Comparison of ENCODE assay signal across 13 cellular contexts in genomic region chr14:64636980-64637429, GRCh38.
A peak's percentile ranks its signal among the peaks of the same experiment; 100 is the strongest.
DNase-seq lines count a peak whose midpoint lies in the region; ATAC-seq and TF ChIP-seq lines count a peak whose summit lies in the region.
"Had no signal": no experiment of that assay in that cellular context is flagged by ENCODE, and none has a peak within 500 bp of the region (broad histone marks: within the 10 kb centered on the region; RNA-seq: fewer than 3 reads in every experiment).

No MANE protein-coding gene starts in this region.

- H3K27me3 ChIP-seq in CD4-positive, alpha-beta T cell (ENCODE audit: control insufficient read depth, insufficient read depth, low read length), result peaks cover 9% of the 10 kb centered on the region
- H3K27me3 ChIP-seq in PC-3 (ENCODE audit: low read length), result no peaks in the 10 kb centered on the region
- H3K27me3 ChIP-seq in hepatocyte, result no peaks in the 10 kb centered on the region
- no peaks in the 10 kb centered on the region for H3K27me3 ChIP-seq in parathyroid adenoma (ENCODE audit: control insufficient read depth, insufficient read depth, low read length)
- H3K27me3 ChIP-seq: Peyer's patch had no signal

- no peaks in the 10 kb centered on the region for H3K9me2 ChIP-seq in PC-3 (replicated peaks; ENCODE audit: low read length)
- H3K9me2 ChIP-seq in hepatocyte (replicated peaks; ENCODE audit: insufficient read depth), result no peaks in the 10 kb centered on the region

- H3K27me3 Mint-ChIP-seq in CD4-positive, alpha-beta T cell, result peaks cover 14% of the 10 kb centered on the region

- H3K4me1 Mint-ChIP-seq in CD4-positive, alpha-beta T cell (ENCODE audit: low read depth), result no peaks in the 10 kb centered on the region

- H3K27ac Mint-ChIP-seq in CD4-positive, alpha-beta T cell, result no peak overlapping the region
- H3K27ac Mint-ChIP-seq: activated CD4-positive, alpha-beta memory T cell treated with anti-CD3 and anti-CD28 coated beads, Interleukin-2, amount 10 ng/mL, durations not matched to agents 7 days and 5 days; activated T-helper 1 cell treated with anti-CD3 and anti-CD28 coated beads, Interleukin-12 subunit alpha, Interleukin-12 subunit beta, Interleukin-2, Interleukin-4 antibody, amounts not matched to agents 30 ng/mL and 10 ng/mL and 1 ng/mL, durations not matched to agents 14 hours and 24 hours and 36 hours; effector memory CD8-positive, alpha-beta T cell had no signal

- peak; percentile 47 for TF ChIP-seq CTCF in CD4-positive, alpha-beta T cell (IDR thresholded peaks at IDR 0.05)
- TF ChIP-seq CTCF in PC-3 (conservative IDR thresholded peaks at IDR 0.05; ENCODE audit: low read depth, low read length), result 0 out of 2 replicates have a peak, but pooled peaks have one; percentile 18
- TF ChIP-seq CTCF in hepatocyte (IDR thresholded peaks at IDR 0.05; ENCODE audit: poor library complexity), result no peak
- TF ChIP-seq CTCF in parathyroid adenoma (IDR thresholded peaks at IDR 0.05), result no peak

- peak overlapping the region; percentile 28 for H3K4me2 ChIP-seq in PC-3 (ENCODE audit: low read length)
- H3K4me2 ChIP-seq in hepatocyte, result peak overlapping the region; percentile 17
- H3K4me2 ChIP-seq in parathyroid adenoma (ENCODE audit: low read length), result no peak overlapping the region

- H3K4me3 ChIP-seq in PC-3 (ENCODE audit: low read length) (no peak overlapping the region), hepatocyte (no peak overlapping the region), parathyroid adenoma (ENCODE audit: low read depth, low read length) (no peak overlapping the region)
- H3K4me3 ChIP-seq: Peyer's patch had no signal

- H3K27ac ChIP-seq in CD4-positive, alpha-beta T cell (ENCODE audit: low read depth, low read length), result no peak overlapping the region
- H3K27ac ChIP-seq in PC-3 (ENCODE audit: low read length) (no peak overlapping the region), hepatocyte (peak overlapping the region; percentile 32), parathyroid adenoma (no peak overlapping the region)
- H3K27ac ChIP-seq: Peyer's patch, WERI-Rb-1 had no signal

- no peaks in the 10 kb centered on the region for H3K36me3 Mint-ChIP-seq in CD4-positive, alpha-beta T cell (ENCODE audit: low read depth)

- H3K36me3 ChIP-seq in PC-3 (ENCODE audit: low read depth, low read length), result no peaks in the 10 kb centered on the region
- H3K36me3 ChIP-seq in hepatocyte (replicated peaks; ENCODE audit: insufficient read depth, low read depth), result no peaks in the 10 kb centered on the region
- H3K36me3 ChIP-seq in parathyroid adenoma (ENCODE audit: control insufficient read depth, insufficient read depth, low read length), result no peaks in the 10 kb centered on the region
- H3K36me3 ChIP-seq: Peyer's patch, WERI-Rb-1 had no signal

- 58% methylated on average over 2 of the region's 2 CpGs for WGBS in hepatocyte (ENCODE audit: low lambda C conversion rate, missing lambda C conversion rate)

- H3K4me1 ChIP-seq in PC-3 (ENCODE audit: insufficient read depth, low read length) (peaks cover 11% of the 10 kb centered on the region; the same call in 1 of the 2 replicates), hepatocyte (ENCODE audit: insufficient read depth) (peaks cover 16% of the 10 kb centered on the region), parathyroid adenoma (no peaks in the 10 kb centered on the region)

- no peak overlapping the region for H3K9ac ChIP-seq in PC-3 (ENCODE audit: low read length)
- no peak overlapping the region for H3K9ac ChIP-seq in parathyroid adenoma

- H3K4me3 Mint-ChIP-seq in CD4-positive, alpha-beta T cell, result no peak overlapping the region
- H3K4me3 Mint-ChIP-seq: activated CD4-positive, alpha-beta memory T cell treated with anti-CD3 and anti-CD28 coated beads, Interleukin-2, amount 10 ng/mL, durations not matched to agents 7 days and 5 days; activated T-helper 1 cell treated with anti-CD3 and anti-CD28 coated beads, Interleukin-12 subunit alpha, Interleukin-12 subunit beta, Interleukin-2, Interleukin-4 antibody, amounts not matched to agents 30 ng/mL and 10 ng/mL and 1 ng/mL, durations not matched to agents 14 hours and 24 hours and 36 hours; effector memory CD8-positive, alpha-beta T cell had no signal

- H2AFZ ChIP-seq in PC-3 (ENCODE audit: low read length) (peak overlapping the region; percentile 17; the same call in 1 of the 2 replicates), hepatocyte (no peak overlapping the region), parathyroid adenoma (peak overlapping the region; percentile 1)

- H3K79me2 ChIP-seq in PC-3 (ENCODE audit: low read length) (no peaks in the 10 kb centered on the region), hepatocyte (no peaks in the 10 kb centered on the region), parathyroid adenoma (no peaks in the 10 kb centered on the region)

- ATAC-seq in CD4-positive, alpha-beta T cell (ENCODE audit: poor library complexity), result no peak
- ATAC-seq in PC-3 (no peak), HG03342 (IDR thresholded peaks at IDR 0.05; ENCODE audit: unreplicated experiment) (no peak), GM21367 (IDR thresholded peaks at IDR 0.05; ENCODE audit: unreplicated experiment) (no peak)

- no peaks in the 10 kb centered on the region for H3K9me3 Mint-ChIP-seq in CD4-positive, alpha-beta T cell
- H3K9me3 Mint-ChIP-seq: activated CD4-positive, alpha-beta memory T cell treated with anti-CD3 and anti-CD28 coated beads, Interleukin-2, amount 10 ng/mL, durations not matched to agents 7 days and 5 days; activated T-helper 1 cell treated with anti-CD3 and anti-CD28 coated beads, Interleukin-12 subunit alpha, Interleukin-12 subunit beta, Interleukin-2, Interleukin-4 antibody, amounts not matched to agents 30 ng/mL and 10 ng/mL and 1 ng/mL, durations not matched to agents 14 hours and 24 hours and 36 hours; effector memory CD8-positive, alpha-beta T cell had no signal

- intact Hi-C loops in CD4-positive, alpha-beta T cell (cut with DNase I, micrococcal nuclease), result loop anchor here (1.0 to 5.0 kb wide), 5 partner anchors 96 to 293 kb away; partner anchors contain the start of gene HSPA2 (in 2 of the 2)
- intact Hi-C loops in PC-3 (cut with micrococcal nuclease), result loop anchor here (1.0 to 10.0 kb wide), 4 partner anchors 97 to 293 kb away; partner anchors contain the start of gene HSPA2

- POLR2A ChIA-PET in CD4-positive, alpha-beta T cell (lab: Charles Lee), result interaction anchor here (1.3 to 2.6 kb wide), 2 partner anchors 96 to 132 kb away, joined by 3 to 9 read pairs; partner anchors contain the start of gene HSPA2
- POLR2A ChIA-PET in PC-3 (lab: Charles Lee; ENCODE audit: unreplicated experiment), result interaction anchor here (0.6 to 1.2 kb wide), 2 partner anchors 67 to 97 kb away, joined by 3 to 10 read pairs; partner anchors contain the start of genes HSPA2 and PLEKHG3

- no peaks in the 10 kb centered on the region for H3K9me3 ChIP-seq in CD4-positive, alpha-beta T cell (ENCODE audit: control insufficient read depth, low read length)
- no peaks in the 10 kb centered on the region for H3K9me3 ChIP-seq in PC-3 (ENCODE audit: low read length)
- H3K9me3 ChIP-seq in hepatocyte (ENCODE audit: low read depth), result no peaks in the 10 kb centered on the region
- no peaks in the 10 kb centered on the region for H3K9me3 ChIP-seq in parathyroid adenoma (ENCODE audit: control insufficient read depth, low read length)
- H3K9me3 ChIP-seq: Peyer's patch had no signal

- no peaks in the 10 kb centered on the region for H3F3A ChIP-seq in PC-3 (ENCODE audit: low read length, unreplicated experiment)

- CTCF ChIA-PET in CD4-positive, alpha-beta T cell (lab: Charles Lee), result interaction anchor here (0.8 to 2.2 kb wide), 4 partner anchors 12 to 293 kb away, joined by 3 to 11 read pairs (median 3); no protein-coding TSS in a partner anchor
- CTCF ChIA-PET in PC-3 (lab: Charles Lee), result interaction anchor here (0.6 to 2.0 kb wide), 7 partner anchors 18 to 293 kb away, joined by 3 to 19 read pairs (median 5); partner anchors contain the start of gene HSPA2

- H4K20me1 ChIP-seq in PC-3 (ENCODE audit: low read length), result no peaks in the 10 kb centered on the region
- no peaks in the 10 kb centered on the region for H4K20me1 ChIP-seq in hepatocyte (ENCODE audit: insufficient read depth, poor library complexity, severe bottlenecking)

- DNase-seq in CD4-positive, alpha-beta T cell, result no peak
- DNase-seq in PC-3, result no peak
- DNase-seq in hepatocyte (ENCODE audit: low spot score), result no peak
- no peak for DNase-seq in AG08396 (ENCODE audit: low spot score)
- DNase-seq: DMS79 had no signal

- BruUV-seq in PC-3 (replicated peaks; lab: Mats Ljungman, UMichigan), result no TSS peak

Comparison
In these comparisons a context has a peak if more than half of its experiments do, and no peak if none do; other contexts are left out.
1. CTCF ChIP-seq: peak in CD4-positive, alpha-beta T cell (single experiment) and PC-3 (single experiment); none in hepatocyte (single experiment) and parathyroid adenoma (single experiment).